28 cellular contexts compared by ENCODE assay signal in the genomic region with DNA sequence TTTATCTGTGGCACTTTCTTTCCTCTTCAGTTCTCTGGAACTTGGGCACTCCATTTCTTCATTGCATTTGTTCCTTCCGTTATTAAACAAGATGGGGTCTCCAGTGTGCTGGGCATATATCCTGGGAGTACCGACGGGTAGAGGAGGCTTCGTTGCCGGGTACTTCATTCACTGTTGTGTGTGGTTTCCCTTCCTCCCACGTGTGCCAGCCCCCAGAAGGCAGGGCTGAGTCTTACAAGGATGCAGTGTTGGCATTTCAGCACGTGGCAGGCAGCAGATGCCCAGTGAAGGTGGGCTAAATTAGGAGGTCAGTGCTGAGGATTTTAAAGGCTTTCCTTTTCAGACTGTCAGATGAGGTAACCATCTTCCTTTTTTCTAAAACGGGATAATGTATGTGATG. TPM values are rescaled to one million over a fixed set of nuclear protein-coding genes. Genes with fewer than 3 reads are reported as not detected.
DNase-seq lines count a peak whose midpoint lies in the region; ATAC-seq and TF ChIP-seq lines count a peak whose summit lies in the region.
"Had no signal": no experiment of that assay in that cellular context is flagged by ENCODE, and none has a peak within 500 bp of the region (broad histone marks: within the 10 kb centered on the region; RNA-seq: fewer than 3 reads in every experiment).

No MANE protein-coding gene starts in this region.

- H3K36me3 ChIP-seq in neural cell (ENCODE audit: insufficient read depth, low read length), result no peaks in the 10 kb centered on the region
- H3K36me3 ChIP-seq: ascending aorta, BE2C, left lung had no signal

- H3K4me1 Mint-ChIP-seq in activated T-cell treated with anti-CD3 and anti-CD28 coated beads, Interleukin-2, amount 50 U/mL, for 4 hours (ENCODE audit: low read depth), result peaks cover 71% of the 10 kb centered on the region
- peaks cover 88% of the 10 kb centered on the region for H3K4me1 Mint-ChIP-seq in CD4-positive, alpha-beta T cell (ENCODE audit: low read depth)
- H3K4me1 Mint-ChIP-seq in activated naive CD8-positive, alpha-beta T cell (ENCODE audit: low read depth), result peaks cover 63% of the 10 kb centered on the region
- H3K4me1 Mint-ChIP-seq in natural killer cell, result peaks cover 54 to 69% of the 10 kb centered on the region in 2 donors

- H2AFZ ChIP-seq in neural cell (ENCODE audit: low read depth, low read length), result no peak overlapping the region
- H2AFZ ChIP-seq: hepatocyte had no signal

- no peak for TF ChIP-seq EP300 in neural cell (conservative IDR thresholded peaks at IDR 0.05; ENCODE audit: poor library complexity, severe bottlenecking)

- no peak overlapping the region for H3K4me2 ChIP-seq in neural cell (ENCODE audit: low read length)
- H3K4me2 ChIP-seq: A549, hepatocyte had no signal

- H3K9me3 Mint-ChIP-seq in activated T-cell treated with anti-CD3 and anti-CD28 coated beads, Interleukin-2, amount 50 U/mL, for 4 hours, result peaks cover 4% of the 10 kb centered on the region
- H3K9me3 Mint-ChIP-seq in CD4-positive, alpha-beta T cell, result no peaks in the 10 kb centered on the region
- peaks cover 3% of the 10 kb centered on the region for H3K9me3 Mint-ChIP-seq in activated naive CD8-positive, alpha-beta T cell (ENCODE audit: low read depth)
- H3K9me3 Mint-ChIP-seq in natural killer cell, result no peaks in the 10 kb centered on the region

- CTCF ChIA-PET in CD4-positive, alpha-beta T cell (lab: Charles Lee), result no interaction called here

- H3K9me2 ChIP-seq in neural cell (ENCODE audit: insufficient read depth, low read length), result no peaks in the 10 kb centered on the region

- H3K27me3 Mint-ChIP-seq in activated T-cell treated with anti-CD3 and anti-CD28 coated beads, Interleukin-2, amount 50 U/mL, for 4 hours (ENCODE audit: low read depth), result no peaks in the 10 kb centered on the region
- H3K27me3 Mint-ChIP-seq in CD4-positive, alpha-beta T cell, result no peaks in the 10 kb centered on the region
- no peaks in the 10 kb centered on the region for H3K27me3 Mint-ChIP-seq in activated naive CD8-positive, alpha-beta T cell
- H3K27me3 Mint-ChIP-seq in natural killer cell (ENCODE audit: low read depth in 2 of 2), result peaks cover 4 to 7% of the 10 kb centered on the region in 2 donors
- H3K27me3 Mint-ChIP-seq: stimulated activated naive CD8-positive, alpha-beta T cell treated with anti-CD3 and anti-CD28 coated beads, Interleukin-15, amount 100 ng/mL, for 72 hours had no signal

- no peaks in the 10 kb centered on the region for H3K79me2 ChIP-seq in neural cell (replicated peaks; ENCODE audit: insufficient read depth, low read length)

- peaks cover 3% of the 10 kb centered on the region for H3F3A ChIP-seq in neural cell (ENCODE audit: insufficient read depth, low read length, poor library complexity, severe bottlenecking)

- H3K4me3 Mint-ChIP-seq in activated T-cell treated with anti-CD3 and anti-CD28 coated beads, Interleukin-2, amount 50 U/mL, for 4 hours, result peak overlapping the region; percentile 33
- H3K4me3 Mint-ChIP-seq in CD4-positive, alpha-beta T cell, result peak overlapping the region; percentile 57
- peak overlapping the region; percentile 43 for H3K4me3 Mint-ChIP-seq in activated naive CD8-positive, alpha-beta T cell
- H3K4me3 Mint-ChIP-seq in natural killer cell, result no peak overlapping the region
- H3K4me3 Mint-ChIP-seq: immature natural killer cell had no signal

- peak overlapping the region; percentile 30 for H3K9ac ChIP-seq in neural cell (ENCODE audit: low read length)

- peak; percentile 22 to 37 for ATAC-seq in activated T-cell treated with anti-CD3 and anti-CD28 coated beads, Interleukin-2, amount 50 U/mL, for 4 hours
- ATAC-seq in CD4-positive, alpha-beta T cell (ENCODE audit: poor library complexity), result peak; percentile 46
- ATAC-seq in HG02840 (IDR thresholded peaks at IDR 0.05; ENCODE audit: low FRiP score, unreplicated experiment) (no peak), natural killer cell (no peak)
- ATAC-seq: A549, left lung, psoas muscle had no signal

- DNase-seq in activated T-cell treated with anti-CD3 and anti-CD28 coated beads, Interleukin-2, amount 50 U/mL, for 4 hours, result no peak
- DNase-seq in activated T-cell treated with anti-CD3 and anti-CD28 coated beads, Interleukin-2, amount 50 U/mL, for 1 hour, result no peak
- DNase-seq in CD4-positive, alpha-beta T cell, result no peak
- no peak for DNase-seq in NCI-H1092 (lab: John Stamatoyannopoulos, UW)
- DNase-seq in natural killer cell, result no peak
- DNase-seq: activated CD4-positive, CD25-positive, alpha-beta regulatory T cell treated with anti-CD3 and anti-CD28 coated beads, Interleukin-2, amount 50 U/mL, for 72 hours; activated gamma-delta T cell; BE2C; EL; foreskin fibroblast; immature natural killer cell; KG1; left lung; midbrain; NCI-H1694; NCI-H69; psoas muscle; stimulated activated CD4-positive, alpha-beta T cell treated with anti-CD3 and anti-CD28 coated beads, Interleukin-2, amount 100 ng/mL, for 24 hours; stimulated activated naive CD8-positive, alpha-beta T cell treated with anti-CD3 and anti-CD28 coated beads, Interleukin-15, amount 100 ng/mL, for 72 hours had no signal

- no peak overlapping the region for H3K27ac ChIP-seq in CD4-positive, alpha-beta T cell (ENCODE audit: low read depth, low read length)
- peak overlapping the region; percentile 51 for H3K27ac ChIP-seq in neural cell (ENCODE audit: low read length)
- H3K27ac ChIP-seq: A549, ascending aorta, epithelial cell of prostate, hepatocyte, psoas muscle, skin epidermis, tibial nerve had no signal

- no peak for TF ChIP-seq RAD21 in neural cell (conservative IDR thresholded peaks at IDR 0.05)

- H3K27ac Mint-ChIP-seq in CD4-positive, alpha-beta T cell, result peak overlapping the region; percentile 73
- H3K27ac Mint-ChIP-seq in activated naive CD8-positive, alpha-beta T cell, result peak overlapping the region; percentile 48
- no peak overlapping the region for H3K27ac Mint-ChIP-seq in natural killer cell
- H3K27ac Mint-ChIP-seq: immature natural killer cell had no signal

- POLR2A ChIA-PET in CD4-positive, alpha-beta T cell (lab: Charles Lee), result no interaction called here

- TF ChIP-seq CTCF in CD4-positive, alpha-beta T cell (IDR thresholded peaks at IDR 0.05), result no peak
- TF ChIP-seq CTCF in neural cell (IDR thresholded peaks at IDR 0.05; ENCODE audit: poor library complexity, severe bottlenecking) (no peak), natural killer cell (IDR thresholded peaks at IDR 0.05) (no peak)

- H3K27me3 ChIP-seq in CD4-positive, alpha-beta T cell (ENCODE audit: control insufficient read depth, insufficient read depth, low read length), result no peaks in the 10 kb centered on the region
- H3K27me3 ChIP-seq in neural cell (ENCODE audit: insufficient read depth, low read depth, low read length), result no peaks in the 10 kb centered on the region
- H3K27me3 ChIP-seq: ascending aorta, BE2C, hepatocyte, left lung, tibial nerve had no signal

- intact Hi-C loops in CD4-positive, alpha-beta T cell (cut with DNase I, micrococcal nuclease), result no loop called here
- intact Hi-C loops in natural killer cell (cut with micrococcal nuclease), result no loop called here

- H3K4me3 ChIP-seq in neural cell (ENCODE audit: low read length), result no peak overlapping the region
- H3K4me3 ChIP-seq: A549, ascending aorta, hepatocyte, left lung, psoas muscle, skin epidermis, tibial nerve had no signal

- peaks cover 21% of the 10 kb centered on the region for H3K36me3 Mint-ChIP-seq in activated T-cell treated with anti-CD3 and anti-CD28 coated beads, Interleukin-2, amount 50 U/mL, for 4 hours (ENCODE audit: insufficient read depth)
- H3K36me3 Mint-ChIP-seq in CD4-positive, alpha-beta T cell (ENCODE audit: low read depth), result peaks cover 35% of the 10 kb centered on the region
- peaks cover 12% of the 10 kb centered on the region for H3K36me3 Mint-ChIP-seq in activated naive CD8-positive, alpha-beta T cell
- peaks cover 7% of the 10 kb centered on the region for H3K36me3 Mint-ChIP-seq in natural killer cell

- H3K9me3 ChIP-seq in CD4-positive, alpha-beta T cell (ENCODE audit: control insufficient read depth, low read length), result no peaks in the 10 kb centered on the region
- H3K9me3 ChIP-seq in neural cell (ENCODE audit: low read length), result no peaks in the 10 kb centered on the region
- H3K9me3 ChIP-seq: ascending aorta, BE2C, left lung, psoas muscle had no signal

- H4K20me1 ChIP-seq in neural cell (ENCODE audit: insufficient read depth), result no peaks in the 10 kb centered on the region

TF ChIP-seq in neural cell, 6 proteins besides CTCF, POLR2A, EP300 and RAD21 (continues in another document):
- TF ChIP-seq REST (IDR thresholded peaks at IDR 0.05; ENCODE audit: borderline replicate concordance) (no peak), POLR2AphosphoS5 (IDR thresholded peaks at IDR 0.05) (no peak), MXI1 (conservative IDR thresholded peaks at IDR 0.05; ENCODE audit: poor library complexity, severe bottlenecking) (no peak), TAF1 (IDR thresholded peaks at IDR 0.05; ENCODE audit: low read depth) (no peak), SMC3 (conservative IDR thresholded peaks at IDR 0.05; ENCODE audit: poor library complexity) (no peak)

RNA-seq across cellular contexts. Expression of gene MGAT5, which starts 58.6 kb away (rescaled TPM):
- 10 to 100 TPM; 58.7 to 69.8 (median 68.4) TPM for total RNA-seq in activated T-cell treated with anti-CD3 and anti-CD28 coated beads, Interleukin-2, amount 50 U/mL, for 4 hours
- total RNA-seq in CD4-positive, alpha-beta T cell, result 10 to 100 TPM; 77.5 to 77.8 TPM
- polyA plus RNA-seq in neural cell, result 40.9 and 42.1 TPM in 2 replicates
- 124 and 128 TPM in 2 replicates for polyA minus RNA-seq in neural cell
- total RNA-seq in natural killer cell, result 10 to 100 TPM; 39.7 to 58.2 (median 57.0) TPM

Comparison
In these comparisons a context has a peak if more than half of its experiments do, and no peak if none do; other contexts are left out.
1. ATAC-seq: peak in activated T-cell treated with anti-CD3 and anti-CD28 coated beads, Interleukin-2, amount 50 U/mL, for 4 hours (2 of 2) and CD4-positive, alpha-beta T cell (single experiment); none in HG02840 (single experiment) and natural killer cell (0 of 3).
2. H3K27ac Mint-ChIP-seq: peak in CD4-positive, alpha-beta T cell (single experiment) and activated naive CD8-positive, alpha-beta T cell (single experiment); none in natural killer cell (0 of 2).